In genomic region chr1:64953241-64953640, GRCh38 we compare ENCODE assay signal across 1 cellular context.
TF ChIP-seq lines count a peak whose summit lies in the region.

No MANE protein-coding gene starts in this region.

TF ChIP-seq in HepG2, 621 proteins besides CTCF, POLR2A, EP300 and RAD21 (continued from another document):
- no peak for TF ChIP-seq ARID4A (CRISPR knock-in tag; IDR thresholded peaks at IDR 0.05; ENCODE audit: borderline replicate concordance)
- TF ChIP-seq ELF3 (CRISPR knock-in tag; IDR thresholded peaks at IDR 0.05): no peak
- no peak for TF ChIP-seq ARNT (IDR thresholded peaks at IDR 0.05)
- TF ChIP-seq PCBP2 (optimal IDR thresholded peaks at IDR 0.05; ENCODE audit: low read depth, low read length, poor library complexity, severe bottlenecking): no peak
- peak; percentile 34; the same call in 1 of the 2 replicates for TF ChIP-seq TARDBP (CRISPR knock-in tag; IDR thresholded peaks at IDR 0.05)
